In the genomic region with DNA sequence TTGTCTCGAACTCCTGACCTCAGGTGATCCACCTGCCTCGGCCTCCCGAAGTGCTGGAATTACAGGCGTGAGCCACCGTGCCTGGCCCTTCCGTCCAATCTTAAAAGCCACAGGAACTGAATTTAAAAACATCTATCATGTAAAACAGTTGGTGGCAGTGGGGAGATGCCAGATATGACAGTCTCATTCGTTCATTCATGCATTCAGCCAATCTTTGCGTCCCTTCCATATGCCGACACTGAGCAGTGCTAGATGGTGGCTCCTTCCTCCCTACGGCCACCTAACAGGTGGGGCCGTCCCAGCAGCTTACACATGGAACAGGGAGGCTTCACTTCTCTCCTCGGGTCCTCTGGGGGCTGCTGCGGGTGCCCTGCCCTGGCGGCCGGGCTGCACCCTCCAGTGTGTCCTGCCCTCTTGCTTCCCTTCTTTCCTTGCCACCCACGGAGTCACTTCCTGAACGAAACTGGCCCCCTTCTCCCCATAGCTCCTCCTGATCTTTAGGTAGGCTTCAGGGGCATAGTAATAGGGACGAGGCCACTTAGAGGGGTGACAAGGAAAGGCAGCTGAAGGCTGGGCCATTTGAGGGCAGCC, we compare ENCODE assay signal across 25 cellular contexts. TPM values are rescaled to one million over a fixed set of nuclear protein-coding genes. Genes with fewer than 3 reads are reported as not detected.
DNase-seq lines count a peak whose midpoint lies in the region; ATAC-seq and TF ChIP-seq lines count a peak whose summit lies in the region.
"Had no signal": no experiment of that assay in that cellular context is flagged by ENCODE, and none has a peak within 500 bp of the region (broad histone marks: within the 10 kb centered on the region; RNA-seq: fewer than 3 reads in every experiment).

No MANE protein-coding gene starts in this region.

- H2BK20ac ChIP-seq in H9 (ENCODE audit: low read depth, low read length, poor library complexity, severe bottlenecking): no peak overlapping the region

- ATAC-seq in upper lobe of left lung (ENCODE audit: low FRiP score in 2 of 2): no peak
- ATAC-seq in HG02981 (IDR thresholded peaks at IDR 0.05; ENCODE audit: unreplicated experiment): no peak
- ATAC-seq: activated T-helper 17 cell treated with anti-CD3 and anti-CD28 coated beads, Interleukin-2, amount 50 U/mL, for 72 hours; naive thymus-derived CD8-positive, alpha-beta T cell had no signal

- no TSS peak for BruUV-seq in PC-9 (replicated peaks; lab: Mats Ljungman, UMichigan)

- H3K27me3 ChIP-seq in PC-9 (ENCODE audit: insufficient read depth, low read depth) (no peaks in the 10 kb centered on the region), neuronal stem cell (ENCODE audit: control insufficient read depth in 3 of 3, insufficient read depth in 3 of 3, low read depth in 1 of 3, low read length in 3 of 3) (no peaks in the 10 kb centered on the region), upper lobe of left lung (no peaks in the 10 kb centered on the region), H9 (ENCODE audit: insufficient read depth, low read length) (no peaks in the 10 kb centered on the region)
- H3K27me3 ChIP-seq: SJCRH30 had no signal

- H3K9me3 ChIP-seq in PC-9 (ENCODE audit: insufficient read depth, low read depth) (no peaks in the 10 kb centered on the region), neuronal stem cell (replicated peaks in 1 of 2; ENCODE audit: control insufficient read depth in 2 of 2, insufficient read depth in 1 of 2, low read depth in 1 of 2, low read length in 2 of 2) (no peaks in the 10 kb centered on the region), upper lobe of left lung (no peaks in the 10 kb centered on the region), H9 (ENCODE audit: control insufficient read depth, low read depth, low read length) (no peaks in the 10 kb centered on the region)
- H3K9me3 ChIP-seq: SJCRH30 had no signal

- TF ChIP-seq POLR2A in upper lobe of left lung (IDR thresholded peaks at IDR 0.05): no peak

- TF ChIP-seq CTCF in PC-9 (conservative IDR thresholded peaks at IDR 0.05): no peak
- TF ChIP-seq CTCF in upper lobe of left lung (IDR thresholded peaks at IDR 0.05): no peak
- TF ChIP-seq CTCF in H9 (conservative IDR thresholded peaks at IDR 0.05): no peak

- H3K27me3 Mint-ChIP-seq in H9 (ENCODE audit: low read depth): no peaks in the 10 kb centered on the region; the same call in 1 of the 2 replicates
- H3K27me3 Mint-ChIP-seq: activated T-helper 17 cell treated with anti-CD3 and anti-CD28 coated beads, Interleukin-2, amount 50 U/mL, for 72 hours had no signal

- H3K4me2 ChIP-seq in PC-9: peak overlapping the region; percentile 46
- no peak overlapping the region for H3K4me2 ChIP-seq in neuronal stem cell (ENCODE audit: insufficient read depth, low read length, poor library complexity, severe bottlenecking)
- H3K4me2 ChIP-seq in H9 (ENCODE audit: insufficient read depth, insufficient read length, low read length): no peak overlapping the region

- no peaks in the 10 kb centered on the region for H3K79me1 ChIP-seq in neuronal stem cell (ENCODE audit: low read depth, low read length)
- H3K79me1 ChIP-seq in H9 (ENCODE audit: insufficient read depth, low read depth, low read length, poor library complexity, severe bottlenecking): no peaks in the 10 kb centered on the region

- H3K23ac ChIP-seq in neuronal stem cell (ENCODE audit: low read depth, low read length, poor library complexity) (peak overlapping the region; percentile 10), H9 (ENCODE audit: insufficient read length, low read depth, low read length) (no peak overlapping the region)

- H3K4me1 ChIP-seq in PC-9 (replicated peaks; ENCODE audit: insufficient read depth) (peaks cover 85% of the 10 kb centered on the region), neuronal stem cell (ENCODE audit: control insufficient read depth in 2 of 2, insufficient read depth in 1 of 2, low read depth in 1 of 2, low read length in 2 of 2) (peaks cover 18 to 20% of the 10 kb centered on the region in 2 donors), upper lobe of left lung (peaks cover 19 to 38% (median 25%) of the 10 kb centered on the region in 4 donors), H9 (ENCODE audit: insufficient read depth, low read length) (peaks cover 6% of the 10 kb centered on the region; the same call in 1 of the 2 replicates)

- H4K20me1 ChIP-seq in PC-9 (ENCODE audit: insufficient read depth) (no peaks in the 10 kb centered on the region), H9 (ENCODE audit: control insufficient read depth, insufficient read depth, insufficient read length) (no peaks in the 10 kb centered on the region)

- H4K91ac ChIP-seq in neuronal stem cell (ENCODE audit: low read depth, low read length, poor library complexity) (peak overlapping the region; percentile 27), H9 (ENCODE audit: insufficient read length, low read depth, low read length) (no peak overlapping the region)

- TF ChIP-seq EP300 in upper lobe of left lung (IDR thresholded peaks at IDR 0.05): no peak

- peak overlapping the region; percentile 59 for H3K4ac ChIP-seq in neuronal stem cell (ENCODE audit: low read length)
- H3K4ac ChIP-seq in H9 (ENCODE audit: low read depth, low read length): no peak overlapping the region

- H3K4me3 ChIP-seq in PC-9: no peak overlapping the region
- no peak overlapping the region for H3K4me3 ChIP-seq in neuronal stem cell (ENCODE audit: low read length in 2 of 2)
- H3K4me3 ChIP-seq in upper lobe of left lung: no peak overlapping the region
- H3K4me3 ChIP-seq: SJCRH30 had no signal

- 0 out of 2 replicates have a peak, but pooled peaks cover 3% of the 10 kb centered on the region for H3K79me2 ChIP-seq in PC-9 (ENCODE audit: low read depth)
- H3K79me2 ChIP-seq in H9 (ENCODE audit: insufficient read depth, low read length): no peaks in the 10 kb centered on the region

- no peak overlapping the region for H3K4me3 Mint-ChIP-seq in H9
- H3K4me3 Mint-ChIP-seq: activated CD4-positive, alpha-beta T cell treated with anti-CD3 and anti-CD28 coated beads, Interleukin-2, amount 10 ng/mL, durations not matched to agents 24 days and 14 days; activated naive CD8-positive, alpha-beta T cell treated with anti-CD3 and anti-CD28 coated beads for 36 hours; activated T-helper 17 cell treated with anti-CD3 and anti-CD28 coated beads, Interleukin-2, amount 50 U/mL, for 72 hours; memory B cell; stimulated activated naive CD8-positive, alpha-beta T cell treated with anti-CD3 and anti-CD28 coated beads, Interleukin-15, Interleukin-2, amounts not matched to agents 100 ng/mL and 50 ng/mL, for 24 hours had no signal

- H3K18ac ChIP-seq in neuronal stem cell (ENCODE audit: low read length) (peak overlapping the region; percentile 92), H9 (ENCODE audit: insufficient read length, low read depth, low read length) (no peak overlapping the region)

- no peak overlapping the region for H3T11ph ChIP-seq in H9 (ENCODE audit: low read length)

- H3K9me2 ChIP-seq in PC-9 (ENCODE audit: insufficient read depth): no peaks in the 10 kb centered on the region

- H2BK15ac ChIP-seq in neuronal stem cell (ENCODE audit: low read length) (peak overlapping the region; percentile 99), H9 (ENCODE audit: low read depth, low read length) (no peak overlapping the region)

- H4K5ac ChIP-seq in H9 (ENCODE audit: insufficient read length, low read depth, low read length): no peak overlapping the region

- H2BK12ac ChIP-seq in neuronal stem cell (ENCODE audit: low read length): no peak overlapping the region
- no peak overlapping the region for H2BK12ac ChIP-seq in H9 (ENCODE audit: insufficient read length, low read depth, low read length)

- H3K56ac ChIP-seq in H9 (ENCODE audit: insufficient read length, low read depth, low read length): no peak overlapping the region

- H3F3A ChIP-seq in PC-9 (ENCODE audit: insufficient read depth, low read depth): peaks cover 69% of the 10 kb centered on the region

- no peaks in the 10 kb centered on the region; a peak in 1 of 5 replicates for H3K9me3 Mint-ChIP-seq in H9
- H3K9me3 Mint-ChIP-seq: activated CD4-positive, alpha-beta T cell treated with anti-CD3 and anti-CD28 coated beads, Interleukin-2, amount 10 ng/mL, durations not matched to agents 24 days and 14 days; activated naive CD8-positive, alpha-beta T cell treated with anti-CD3 and anti-CD28 coated beads for 36 hours; activated T-helper 17 cell treated with anti-CD3 and anti-CD28 coated beads, Interleukin-2, amount 50 U/mL, for 72 hours; memory B cell; naive thymus-derived CD8-positive, alpha-beta T cell; stimulated activated naive CD8-positive, alpha-beta T cell treated with anti-CD3 and anti-CD28 coated beads, Interleukin-15, Interleukin-2, amounts not matched to agents 100 ng/mL and 50 ng/mL, for 24 hours had no signal

- POLR2A ChIA-PET in PC-9 (lab: Charles Lee; ENCODE audit: unreplicated experiment): interaction anchor here (0.6 kb wide), 1 partner anchor 59 kb away, joined by 4 read pairs; no protein-coding TSS in a partner anchor

- H3K4me1 Mint-ChIP-seq in H9: peaks cover 34 to 39% of the 10 kb centered on the region in 2 experiments
- H3K4me1 Mint-ChIP-seq: memory B cell had no signal

- CTCF ChIA-PET in PC-9 (lab: Charles Lee): no interaction called here

- H2AFZ ChIP-seq in PC-9 (no peak overlapping the region), neuronal stem cell (ENCODE audit: low read length) (peak overlapping the region; percentile 57), H9 (ENCODE audit: low read length) (no peak overlapping the region)

- no peak overlapping the region for H3K27ac Mint-ChIP-seq in H9
- H3K27ac Mint-ChIP-seq: activated CD4-positive, alpha-beta T cell treated with anti-CD3 and anti-CD28 coated beads, Interleukin-2, amount 10 ng/mL, durations not matched to agents 24 days and 14 days; activated naive CD8-positive, alpha-beta T cell treated with anti-CD3 and anti-CD28 coated beads for 36 hours; activated T-helper 17 cell treated with anti-CD3 and anti-CD28 coated beads, Interleukin-2, amount 50 U/mL, for 72 hours; memory B cell; stimulated activated naive CD8-positive, alpha-beta T cell treated with anti-CD3 and anti-CD28 coated beads, Interleukin-15, Interleukin-2, amounts not matched to agents 100 ng/mL and 50 ng/mL, for 24 hours had no signal

- DNase-seq in PC-9: no peak
- no peak for DNase-seq in epithelial cell of prostate (ENCODE audit: low read depth, low spot score)
- no peak for DNase-seq in neuronal stem cell (ENCODE audit: low spot score)
- no peak for DNase-seq in upper lobe of left lung
- DNase-seq in NCI-H1092 (lab: John Stamatoyannopoulos, UW): no peak
- DNase-seq in H9: no peak
- DNase-seq in CD1c-positive myeloid dendritic cell (ENCODE audit: extremely low spot score): no peak
- DNase-seq: activated CD4-positive, alpha-beta T cell treated with anti-CD3 and anti-CD28 coated beads, Interleukin-2, amount 10 ng/mL, durations not matched to agents 24 days and 14 days; activated naive CD8-positive, alpha-beta T cell treated with anti-CD3 and anti-CD28 coated beads for 36 hours; AML-193; COR-L47; cortex of kidney; hypothalamus; islet precursor cell; NCI-H187; NCI-H774; SJCRH30; stimulated activated CD4-positive, alpha-beta T cell treated with anti-CD3 and anti-CD28 coated beads, Interleukin-4, amount 100 ng/mL, for 1 hour had no signal

- no CpG with 5 or more reads among the region's 18 CpGs for WGBS in neuronal stem cell (ENCODE audit: extremely low coverage in 2 of 2, insufficient read length in 2 of 2, insufficient replicate concordance in 1 of 2), 2 donors
- WGBS in upper lobe of left lung, 2 donors: 89 to 93% methylated on average over 18 of the region's 18 CpGs
- WGBS in H9 (ENCODE audit: extremely low coverage, insufficient read length, low lambda C conversion rate): no CpG with 5 or more reads among the region's 18 CpGs

- no peaks in the 10 kb centered on the region for H3K36me3 Mint-ChIP-seq in H9 (ENCODE audit: insufficient read depth in 1 of 3, low read depth in 3 of 3)
- H3K36me3 Mint-ChIP-seq: activated naive CD8-positive, alpha-beta T cell treated with anti-CD3 and anti-CD28 coated beads for 36 hours; memory B cell; naive thymus-derived CD8-positive, alpha-beta T cell had no signal

- no peaks in the 10 kb centered on the region for H3K23me2 ChIP-seq in H9 (ENCODE audit: insufficient read length, low read depth, low read length, poor library complexity, severe bottlenecking)

- peak overlapping the region; percentile 96 for H2AK5ac ChIP-seq in neuronal stem cell (ENCODE audit: low read depth, low read length)
- no peak overlapping the region for H2AK5ac ChIP-seq in H9 (ENCODE audit: insufficient read length, low read length)

- H3K9ac ChIP-seq in neuronal stem cell (ENCODE audit: low read depth, low read length, poor library complexity) (no peak overlapping the region), H9 (ENCODE audit: extremely low read depth, insufficient read length, low read length) (no peak overlapping the region)

- H3K14ac ChIP-seq in neuronal stem cell (ENCODE audit: low read length) (peak overlapping the region; percentile 95), H9 (ENCODE audit: insufficient read depth, low read length) (no peak overlapping the region)

- H3K36me3 ChIP-seq in PC-9 (ENCODE audit: low read depth): no peaks in the 10 kb centered on the region
- no peaks in the 10 kb centered on the region for H3K36me3 ChIP-seq in neuronal stem cell (replicated peaks in 1 of 2; ENCODE audit: control insufficient read depth in 2 of 2, insufficient read depth in 2 of 2, low read length in 2 of 2)
- H3K36me3 ChIP-seq in upper lobe of left lung: no peaks in the 10 kb centered on the region
- H3K36me3 ChIP-seq: SJCRH30 had no signal

- H4K8ac ChIP-seq in neuronal stem cell (ENCODE audit: low read depth, low read length) (no peak overlapping the region), H9 (replicated peaks; ENCODE audit: insufficient read length, low read depth, low read length) (no peak overlapping the region)

- peak overlapping the region; percentile 23 for H2BK120ac ChIP-seq in neuronal stem cell (ENCODE audit: low read depth, low read length)
- H2BK120ac ChIP-seq in H9 (ENCODE audit: low read depth, low read length, poor library complexity, severe bottlenecking): no peak overlapping the region

- intact Hi-C loops in PC-9 (cut with micrococcal nuclease; ENCODE audit: unreplicated experiment): loop anchor here (1.0 kb wide), 2 partner anchors 39 to 83 kb away; no protein-coding TSS in a partner anchor

- H2BK5ac ChIP-seq in neuronal stem cell (ENCODE audit: low read length): peak overlapping the region; percentile 70
- no peak overlapping the region for H2BK5ac ChIP-seq in H9 (ENCODE audit: insufficient read length, low read length)

- H3K27ac ChIP-seq in PC-9 (peak overlapping the region; percentile 100), epithelial cell of prostate (peak overlapping the region; percentile 97), neuronal stem cell (replicated peaks; ENCODE audit: low read length) (no peak overlapping the region), upper lobe of left lung (peak overlapping the region; percentile 77 to 83 (median 80)), H9 (ENCODE audit: insufficient read length, low read depth, low read length) (no peak overlapping the region)

RNA-seq across cellular contexts. Expression of gene PROSER2, which starts 53.7 kb away (rescaled TPM):
- total RNA-seq in PC-9 (2021) (66.6 and 87.5 TPM in 2 replicates), upper lobe of left lung (10 to 100 TPM; 19.8 to 64.5 (median 24.7) TPM), H9 (2021) (10.6 and 13.7 TPM in 2 replicates)
- polyA plus RNA-seq in neuronal stem cell (2013, experiment 1 of 2): 4.1 TPM
- 4.0 TPM for polyA plus RNA-seq in neuronal stem cell (2013, experiment 2 of 2)
- total RNA-seq: OCI-LY7; T-helper 1 cell treated with Interleukin-12 subunit alpha and Interleukin-12 subunit beta and Interleukin-4 antibody, amounts not matched to agents 30 ng/mL and 1 ng/mL, for 36 hours had no signal

Comparison
In these comparisons a context has a peak if more than half of its experiments do, and no peak if none do; other contexts are left out.
1. H3K27ac ChIP-seq: peak in PC-9 (single experiment), epithelial cell of prostate (single experiment) and upper lobe of left lung (4 of 4); none in neuronal stem cell (single experiment) and H9 (single experiment).